In genomic region chr6:40897390-40898003, GRCh38 we compare ENCODE assay signal across 1 cellular context.
TF ChIP-seq lines count a peak whose summit lies in the region.

No MANE protein-coding gene starts in this region.

TF ChIP-seq in HepG2, 621 proteins besides CTCF, POLR2A, EP300 and RAD21 (continues in another document):
- no peak for TF ChIP-seq GMEB1 (CRISPR knock-in tag; IDR thresholded peaks at IDR 0.05; ENCODE audit: borderline replicate concordance)
- no peak for TF ChIP-seq FOXA1 (IDR thresholded peaks at IDR 0.05)
- TF ChIP-seq FOXA1 (CRISPR knock-in tag; IDR thresholded peaks at IDR 0.05) = peak; percentile 89
- no peak for TF ChIP-seq ZNF282 (IDR thresholded peaks at IDR 0.05; ENCODE audit: partially characterized antibody)
- TF ChIP-seq, protein P1, sequence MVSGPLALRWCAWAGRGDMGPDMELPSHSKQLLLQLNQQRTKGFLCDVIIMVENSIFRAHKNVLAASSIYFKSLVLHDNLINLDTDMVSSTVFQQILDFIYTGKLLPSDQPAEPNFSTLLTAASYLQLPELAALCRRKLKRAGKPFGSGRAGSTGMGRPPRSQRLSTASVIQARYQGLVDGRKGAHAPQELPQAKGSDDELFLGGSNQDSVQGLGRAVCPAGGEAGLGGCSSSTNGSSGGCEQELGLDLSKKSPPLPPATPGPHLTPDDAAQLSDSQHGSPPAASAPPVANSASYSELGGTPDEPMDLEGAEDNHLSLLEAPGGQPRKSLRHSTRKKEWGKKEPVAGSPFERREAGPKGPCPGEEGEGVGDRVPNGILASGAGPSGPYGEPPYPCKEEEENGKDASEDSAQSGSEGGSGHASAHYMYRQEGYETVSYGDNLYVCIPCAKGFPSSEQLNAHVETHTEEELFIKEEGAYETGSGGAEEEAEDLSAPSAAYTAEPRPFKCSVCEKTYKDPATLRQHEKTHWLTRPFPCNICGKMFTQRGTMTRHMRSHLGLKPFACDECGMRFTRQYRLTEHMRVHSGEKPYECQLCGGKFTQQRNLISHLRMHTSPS (CRISPR knock-in tag; IDR thresholded peaks at IDR 0.05; ENCODE audit: low read depth) = peak; percentile 76
- TF ChIP-seq ZNF235 (CRISPR knock-in tag; IDR thresholded peaks at IDR 0.05; ENCODE audit: borderline replicate concordance) = no peak
- TF ChIP-seq ZNF24 (IDR thresholded peaks at IDR 0.05) = no peak
- no peak for TF ChIP-seq HIVEP1 (CRISPR knock-in tag; IDR thresholded peaks at IDR 0.05)
- TF ChIP-seq ONECUT2 (CRISPR knock-in tag; IDR thresholded peaks at IDR 0.05) = no peak
- peak; percentile 44; the same call in 1 of the 2 replicates for TF ChIP-seq SALL1 (CRISPR knock-in tag; IDR thresholded peaks at IDR 0.05)
- no peak for TF ChIP-seq PHF20 (CRISPR knock-in tag; IDR thresholded peaks at IDR 0.05)
- TF ChIP-seq MTA3 (CRISPR knock-in tag; IDR thresholded peaks at IDR 0.05) = no peak
- TF ChIP-seq ZNF644 (CRISPR knock-in tag; IDR thresholded peaks at IDR 0.05; ENCODE audit: low read depth) = peak; percentile 90
- TF ChIP-seq ZFP41 (CRISPR knock-in tag; IDR thresholded peaks at IDR 0.05; ENCODE audit: borderline replicate concordance) = no peak
- no peak for TF ChIP-seq ZNF724P (CRISPR knock-in tag; IDR thresholded peaks at IDR 0.05; ENCODE audit: borderline replicate concordance)
- no peak for TF ChIP-seq PLSCR1 (CRISPR knock-in tag; IDR thresholded peaks at IDR 0.05; ENCODE audit: borderline replicate concordance)
- TF ChIP-seq ARID3A (IDR thresholded peaks at IDR 0.05; ENCODE audit: low read depth, low read length) = no peak
- TF ChIP-seq NR2F6 (IDR thresholded peaks at IDR 0.05) = peak; percentile 65
- TF ChIP-seq NR2F6 (CRISPR knock-in tag; IDR thresholded peaks at IDR 0.05) = peak; percentile 50; the same call in 1 of the 2 replicates
- TF ChIP-seq NCOA1 (CRISPR knock-in tag; IDR thresholded peaks at IDR 0.05) = no peak
- no peak for TF ChIP-seq SOX6 (IDR thresholded peaks at IDR 0.05)
- peak; percentile 54; the same call in 1 of the 2 replicates for TF ChIP-seq SOX6 (CRISPR knock-in tag; IDR thresholded peaks at IDR 0.05)
- TF ChIP-seq TP53 (CRISPR knock-in tag; conservative IDR thresholded peaks at IDR 0.05) = no peak
- no peak for TF ChIP-seq ASH2L (IDR thresholded peaks at IDR 0.05; ENCODE audit: insufficient read length, low read depth, low read length)
- TF ChIP-seq GATAD2A (CRISPR knock-in tag; IDR thresholded peaks at IDR 0.05) = peak; percentile 63
- TF ChIP-seq NONO (IDR thresholded peaks at IDR 0.05) = no peak
- 0 out of 2 replicates have a peak, but pooled peaks have one; percentile 31 for TF ChIP-seq NONO (CRISPR knock-in tag; conservative IDR thresholded peaks at IDR 0.05)
- peak; percentile 83 for TF ChIP-seq ZBTB7B (CRISPR knock-in tag; IDR thresholded peaks at IDR 0.05)
- no peak for TF ChIP-seq SRSF9 (IDR thresholded peaks at IDR 0.05; ENCODE audit: borderline replicate concordance, insufficient read depth, low read depth, low read length, poor library complexity, severe bottlenecking)
- TF ChIP-seq, protein P2, sequence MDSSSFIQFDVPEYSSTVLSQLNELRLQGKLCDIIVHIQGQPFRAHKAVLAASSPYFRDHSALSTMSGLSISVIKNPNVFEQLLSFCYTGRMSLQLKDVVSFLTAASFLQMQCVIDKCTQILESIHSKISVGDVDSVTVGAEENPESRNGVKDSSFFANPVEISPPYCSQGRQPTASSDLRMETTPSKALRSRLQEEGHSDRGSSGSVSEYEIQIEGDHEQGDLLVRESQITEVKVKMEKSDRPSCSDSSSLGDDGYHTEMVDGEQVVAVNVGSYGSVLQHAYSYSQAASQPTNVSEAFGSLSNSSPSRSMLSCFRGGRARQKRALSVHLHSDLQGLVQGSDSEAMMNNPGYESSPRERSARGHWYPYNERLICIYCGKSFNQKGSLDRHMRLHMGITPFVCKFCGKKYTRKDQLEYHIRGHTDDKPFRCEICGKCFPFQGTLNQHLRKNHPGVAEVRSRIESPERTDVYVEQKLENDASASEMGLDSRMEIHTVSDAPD (CRISPR knock-in tag; IDR thresholded peaks at IDR 0.05) = peak; percentile 92
- TF ChIP-seq SAP130 (CRISPR knock-in tag; IDR thresholded peaks at IDR 0.05; ENCODE audit: low read depth) = peak; percentile 25; the same call in 1 of the 2 replicates
- no peak for TF ChIP-seq ZNF484 (CRISPR knock-in tag; IDR thresholded peaks at IDR 0.05; ENCODE audit: borderline replicate concordance, low read depth)
- no peak for TF ChIP-seq CBX1 (IDR thresholded peaks at IDR 0.05; ENCODE audit: low read depth)
- no peak for TF ChIP-seq BATF2 (CRISPR knock-in tag; IDR thresholded peaks at IDR 0.05)
- TF ChIP-seq FOXC1 (CRISPR knock-in tag; IDR thresholded peaks at IDR 0.05; ENCODE audit: borderline replicate concordance) = no peak
- TF ChIP-seq, protein P3, sequence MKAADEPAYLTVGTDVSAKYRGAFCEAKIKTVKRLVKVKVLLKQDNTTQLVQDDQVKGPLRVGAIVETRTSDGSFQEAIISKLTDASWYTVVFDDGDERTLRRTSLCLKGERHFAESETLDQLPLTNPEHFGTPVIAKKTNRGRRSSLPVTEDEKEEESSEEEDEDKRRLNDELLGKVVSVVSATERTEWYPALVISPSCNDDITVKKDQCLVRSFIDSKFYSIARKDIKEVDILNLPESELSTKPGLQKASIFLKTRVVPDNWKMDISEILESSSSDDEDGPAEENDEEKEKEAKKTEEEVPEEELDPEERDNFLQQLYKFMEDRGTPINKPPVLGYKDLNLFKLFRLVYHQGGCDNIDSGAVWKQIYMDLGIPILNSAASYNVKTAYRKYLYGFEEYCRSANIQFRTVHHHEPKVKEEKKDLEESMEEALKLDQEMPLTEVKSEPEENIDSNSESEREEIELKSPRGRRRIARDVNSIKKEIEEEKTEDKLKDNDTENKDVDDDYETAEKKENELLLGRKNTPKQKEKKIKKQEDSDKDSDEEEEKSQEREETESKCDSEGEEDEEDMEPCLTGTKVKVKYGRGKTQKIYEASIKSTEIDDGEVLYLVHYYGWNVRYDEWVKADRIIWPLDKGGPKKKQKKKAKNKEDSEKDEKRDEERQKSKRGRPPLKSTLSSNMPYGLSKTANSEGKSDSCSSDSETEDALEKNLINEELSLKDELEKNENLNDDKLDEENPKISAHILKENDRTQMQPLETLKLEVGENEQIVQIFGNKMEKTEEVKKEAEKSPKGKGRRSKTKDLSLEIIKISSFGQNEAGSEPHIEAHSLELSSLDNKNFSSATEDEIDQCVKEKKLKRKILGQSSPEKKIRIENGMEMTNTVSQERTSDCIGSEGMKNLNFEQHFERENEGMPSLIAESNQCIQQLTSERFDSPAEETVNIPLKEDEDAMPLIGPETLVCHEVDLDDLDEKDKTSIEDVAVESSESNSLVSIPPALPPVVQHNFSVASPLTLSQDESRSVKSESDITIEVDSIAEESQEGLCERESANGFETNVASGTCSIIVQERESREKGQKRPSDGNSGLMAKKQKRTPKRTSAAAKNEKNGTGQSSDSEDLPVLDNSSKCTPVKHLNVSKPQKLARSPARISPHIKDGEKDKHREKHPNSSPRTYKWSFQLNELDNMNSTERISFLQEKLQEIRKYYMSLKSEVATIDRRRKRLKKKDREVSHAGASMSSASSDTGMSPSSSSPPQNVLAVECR (CRISPR knock-in tag; IDR thresholded peaks at IDR 0.05; ENCODE audit: borderline replicate concordance) = no peak
- TF ChIP-seq RARA (CRISPR knock-in tag; IDR thresholded peaks at IDR 0.05) = peak; percentile 59; the same call in 1 of the 2 replicates
- no peak for TF ChIP-seq POLR2AphosphoS2 (IDR thresholded peaks at IDR 0.05; ENCODE audit: low read depth, low read length)
- peak; percentile 52; the same call in 1 of the 2 replicates for TF ChIP-seq CBX5 (CRISPR knock-in tag; IDR thresholded peaks at IDR 0.05; ENCODE audit: borderline replicate concordance)
- TF ChIP-seq ZNF281 (CRISPR knock-in tag; IDR thresholded peaks at IDR 0.05; ENCODE audit: borderline replicate concordance) = 0 out of 2 replicates have a peak, but pooled peaks have one; percentile 9
- no peak for TF ChIP-seq GABPA (IDR thresholded peaks at IDR 0.05; ENCODE audit: low read depth, low read length)
- no peak for TF ChIP-seq GABPA (CRISPR knock-in tag; IDR thresholded peaks at IDR 0.05; ENCODE audit: low read depth)
- TF ChIP-seq TBL1XR1 (IDR thresholded peaks at IDR 0.05; ENCODE audit: borderline replicate concordance, low read length, partially characterized antibody) = no peak
- peak; percentile 36; the same call in 1 of the 2 replicates for TF ChIP-seq ELF3 (CRISPR knock-in tag; IDR thresholded peaks at IDR 0.05)
- TF ChIP-seq CHD4 (IDR thresholded peaks at IDR 0.05; ENCODE audit: borderline replicate concordance, low read length) = no peak
- no peak for TF ChIP-seq HNF4G (IDR thresholded peaks at IDR 0.05; ENCODE audit: borderline replicate concordance, low read depth, low read length)
- TF ChIP-seq HNF4G (CRISPR knock-in tag; IDR thresholded peaks at IDR 0.05; ENCODE audit: borderline replicate concordance, low read depth) = no peak
- TF ChIP-seq DPF2 (CRISPR knock-in tag; IDR thresholded peaks at IDR 0.05; ENCODE audit: borderline replicate concordance, low read depth) = 0 out of 2 replicates have a peak, but pooled peaks have one; percentile 39
- TF ChIP-seq ZKSCAN1 (IDR thresholded peaks at IDR 0.05; ENCODE audit: low read length) = no peak
- 0 out of 2 replicates have a peak, but pooled peaks have one; percentile 39 for TF ChIP-seq HMG20B (CRISPR knock-in tag; conservative IDR thresholded peaks at IDR 0.05)
- no peak for TF ChIP-seq SCMH1 (CRISPR knock-in tag; IDR thresholded peaks at IDR 0.05; ENCODE audit: borderline replicate concordance)
- TF ChIP-seq ARNT2 (CRISPR knock-in tag; IDR thresholded peaks at IDR 0.05; ENCODE audit: low read depth) = no peak; the same call in 1 of the 2 replicates
- TF ChIP-seq YY1 (IDR thresholded peaks at IDR 0.05; ENCODE audit: insufficient read depth, insufficient replicate concordance, low read depth, low read length) = no peak
- no peak for TF ChIP-seq TMF1 (CRISPR knock-in tag; IDR thresholded peaks at IDR 0.05; ENCODE audit: low read depth)
- TF ChIP-seq, protein P4, sequence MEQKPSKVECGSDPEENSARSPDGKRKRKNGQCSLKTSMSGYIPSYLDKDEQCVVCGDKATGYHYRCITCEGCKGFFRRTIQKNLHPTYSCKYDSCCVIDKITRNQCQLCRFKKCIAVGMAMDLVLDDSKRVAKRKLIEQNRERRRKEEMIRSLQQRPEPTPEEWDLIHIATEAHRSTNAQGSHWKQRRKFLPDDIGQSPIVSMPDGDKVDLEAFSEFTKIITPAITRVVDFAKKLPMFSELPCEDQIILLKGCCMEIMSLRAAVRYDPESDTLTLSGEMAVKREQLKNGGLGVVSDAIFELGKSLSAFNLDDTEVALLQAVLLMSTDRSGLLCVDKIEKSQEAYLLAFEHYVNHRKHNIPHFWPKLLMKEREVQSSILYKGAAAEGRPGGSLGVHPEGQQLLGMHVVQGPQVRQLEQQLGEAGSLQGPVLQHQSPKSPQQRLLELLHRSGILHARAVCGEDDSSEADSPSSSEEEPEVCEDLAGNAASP (CRISPR knock-in tag; IDR thresholded peaks at IDR 0.05; ENCODE audit: borderline replicate concordance) = no peak
- no peak for TF ChIP-seq PTBP1 (IDR thresholded peaks at IDR 0.05; ENCODE audit: low read depth, low read length, poor library complexity, severe bottlenecking)
